Comparison of ENCODE assay signal across 11 cellular contexts in the genomic region with DNA sequence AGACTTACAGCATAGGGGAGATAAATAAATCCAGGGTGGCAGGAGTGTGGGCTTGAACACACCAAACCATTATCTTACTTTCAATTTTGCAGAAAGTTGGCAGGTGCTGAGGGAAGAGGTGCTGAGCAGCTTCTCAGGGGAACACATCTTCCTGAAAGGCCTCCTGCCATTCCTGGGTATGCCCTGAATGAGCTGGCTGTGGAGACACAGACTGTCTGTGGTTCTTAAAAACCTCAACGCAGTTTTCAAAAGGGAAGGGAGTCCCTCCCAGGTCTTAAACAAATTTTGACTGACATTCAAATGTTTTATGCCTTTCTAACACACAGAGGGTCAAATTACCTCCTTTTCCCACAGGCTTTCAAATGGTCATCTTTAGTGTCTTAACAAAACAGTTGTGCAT.
DNase-seq lines count a peak whose midpoint lies in the region; ATAC-seq and TF ChIP-seq lines count a peak whose summit lies in the region.
"Had no signal": no experiment of that assay in that cellular context is flagged by ENCODE, and none has a peak within 500 bp of the region (broad histone marks: within the 10 kb centered on the region; RNA-seq: fewer than 3 reads in every experiment).

No MANE protein-coding gene starts in this region.

- CTCF ChIA-PET in activated CD4-positive, alpha-beta memory T cell treated with anti-CD3 and anti-CD28 coated beads for 36 hours (lab: Charles Lee) = interaction anchor here (1.2 to 3.2 kb wide), 3 partner anchors 11 to 139 kb away, joined by 3 to 12 read pairs (median 10); no protein-coding TSS in a partner anchor
- CTCF ChIA-PET in activated CD4-positive, alpha-beta memory T cell treated with anti-CD3 and anti-CD28 coated beads, Interleukin-2, amount 10 ng/mL, durations not matched to agents 7 days and 5 days (lab: Charles Lee) = no interaction called here

- H3K4me1 Mint-ChIP-seq in activated CD4-positive, alpha-beta memory T cell treated with anti-CD3 and anti-CD28 coated beads for 36 hours (ENCODE audit: low read depth) = peaks cover 15% of the 10 kb centered on the region
- peaks cover 11% of the 10 kb centered on the region for H3K4me1 Mint-ChIP-seq in activated CD4-positive, alpha-beta memory T cell treated with anti-CD3 and anti-CD28 coated beads, Interleukin-2, amount 10 ng/mL, durations not matched to agents 7 days and 5 days
- H3K4me1 Mint-ChIP-seq in stimulated activated memory B cell treated with anti-CD40 and anti-IgM and Interleukin-4, amounts not matched to agents 10 μg/mL and 1 μg/mL and 100 μg/mL, for 72 hours = peaks cover 20% of the 10 kb centered on the region

- 38 to 67% methylated on average over 1 of the region's 1 CpG for WGBS in heart right ventricle, 2 donors

- no peaks in the 10 kb centered on the region for H3K36me3 ChIP-seq in heart right ventricle
- H3K36me3 ChIP-seq: WERI-Rb-1 had no signal

- POLR2A ChIA-PET in activated CD4-positive, alpha-beta memory T cell treated with anti-CD3 and anti-CD28 coated beads for 36 hours (lab: Charles Lee) = interaction anchor here (0.8 to 1.8 kb wide), 2 partner anchors 15 to 19 kb away, joined by 3 to 4 read pairs; no protein-coding TSS in a partner anchor
- POLR2A ChIA-PET in activated CD4-positive, alpha-beta memory T cell treated with anti-CD3 and anti-CD28 coated beads, Interleukin-2, amount 10 ng/mL, durations not matched to agents 7 days and 5 days (lab: Charles Lee) = no interaction called here

- DNase-seq in activated CD4-positive, alpha-beta memory T cell treated with anti-CD3 and anti-CD28 coated beads for 36 hours = peak; percentile 24
- no peak for DNase-seq in activated CD4-positive, alpha-beta memory T cell treated with anti-CD3 and anti-CD28 coated beads, Interleukin-2, amount 10 ng/mL, durations not matched to agents 7 days and 5 days
- DNase-seq in AG08396 (ENCODE audit: low spot score) (no peak), heart right ventricle (no peak)
- DNase-seq: NCI-H1105 treated with DMSO at 0.1 percent for 48 hours; stimulated activated CD4-positive, alpha-beta T cell treated with anti-CD3 and anti-CD28 coated beads, Interleukin-4, amount 100 ng/mL, for 24 hours; WERI-Rb-1 had no signal

- H3K9me3 Mint-ChIP-seq in activated CD4-positive, alpha-beta memory T cell treated with anti-CD3 and anti-CD28 coated beads for 36 hours = no peaks in the 10 kb centered on the region
- H3K9me3 Mint-ChIP-seq in activated CD4-positive, alpha-beta memory T cell treated with anti-CD3 and anti-CD28 coated beads, Interleukin-2, amount 10 ng/mL, durations not matched to agents 7 days and 5 days = peaks cover 4% of the 10 kb centered on the region
- no peaks in the 10 kb centered on the region for H3K9me3 Mint-ChIP-seq in stimulated activated memory B cell treated with anti-CD40 and anti-IgM and Interleukin-4, amounts not matched to agents 10 μg/mL and 1 μg/mL and 100 μg/mL, for 72 hours

- peak; percentile 22 for ATAC-seq in HG02938 (IDR thresholded peaks at IDR 0.05; ENCODE audit: unreplicated experiment)
- peak; percentile 51 for ATAC-seq in SK-N-SH treated with all-trans-retinoic acid at 6 μM for 48 hours
- ATAC-seq in stimulated activated memory B cell treated with anti-CD40 and anti-IgM and Interleukin-4, amounts not matched to agents 10 μg/mL and 1 μg/mL and 100 μg/mL, for 72 hours = peak; percentile 77
- ATAC-seq in heart right ventricle = no peak
- ATAC-seq in GM21576 (IDR thresholded peaks at IDR 0.05; ENCODE audit: unreplicated experiment) = no peak

- no peak overlapping the region for H3K27ac Mint-ChIP-seq in activated CD4-positive, alpha-beta memory T cell treated with anti-CD3 and anti-CD28 coated beads for 36 hours
- H3K27ac Mint-ChIP-seq in activated CD4-positive, alpha-beta memory T cell treated with anti-CD3 and anti-CD28 coated beads, Interleukin-2, amount 10 ng/mL, durations not matched to agents 7 days and 5 days = no peak overlapping the region
- H3K27ac Mint-ChIP-seq in stimulated activated memory B cell treated with anti-CD40 and anti-IgM and Interleukin-4, amounts not matched to agents 10 μg/mL and 1 μg/mL and 100 μg/mL, for 72 hours = peak overlapping the region; percentile 44

- TF ChIP-seq CTCF in heart right ventricle (IDR thresholded peaks at IDR 0.05) = no peak

- H3K4me3 Mint-ChIP-seq in activated CD4-positive, alpha-beta memory T cell treated with anti-CD3 and anti-CD28 coated beads for 36 hours = no peak overlapping the region
- no peak overlapping the region for H3K4me3 Mint-ChIP-seq in activated CD4-positive, alpha-beta memory T cell treated with anti-CD3 and anti-CD28 coated beads, Interleukin-2, amount 10 ng/mL, durations not matched to agents 7 days and 5 days
- H3K4me3 Mint-ChIP-seq in stimulated activated memory B cell treated with anti-CD40 and anti-IgM and Interleukin-4, amounts not matched to agents 10 μg/mL and 1 μg/mL and 100 μg/mL, for 72 hours = no peak overlapping the region

- no peak overlapping the region for H3K27ac ChIP-seq in heart right ventricle
- H3K27ac ChIP-seq: WERI-Rb-1 had no signal

- peaks cover 0 to 4% (median 0%) of the 10 kb centered on the region in 9 donors for H3K4me1 ChIP-seq in heart right ventricle

- H3K4me3 ChIP-seq in heart right ventricle = no peak overlapping the region

- H3K27me3 Mint-ChIP-seq in activated CD4-positive, alpha-beta memory T cell treated with anti-CD3 and anti-CD28 coated beads for 36 hours = peaks cover 33% of the 10 kb centered on the region
- peaks cover 73% of the 10 kb centered on the region for H3K27me3 Mint-ChIP-seq in activated CD4-positive, alpha-beta memory T cell treated with anti-CD3 and anti-CD28 coated beads, Interleukin-2, amount 10 ng/mL, durations not matched to agents 7 days and 5 days
- H3K27me3 Mint-ChIP-seq in stimulated activated memory B cell treated with anti-CD40 and anti-IgM and Interleukin-4, amounts not matched to agents 10 μg/mL and 1 μg/mL and 100 μg/mL, for 72 hours = peaks cover 17% of the 10 kb centered on the region

- intact Hi-C loops in activated CD4-positive, alpha-beta memory T cell treated with anti-CD3 and anti-CD28 coated beads for 36 hours (cut with micrococcal nuclease) = loop anchor here (1.0 to 5.0 kb wide), 6 partner anchors 11 to 413 kb away; no protein-coding TSS in a partner anchor
- intact Hi-C loops in heart right ventricle (cut with DNase I) = no loop called here

- H3K27me3 ChIP-seq in heart right ventricle = peaks cover 0 to 7% (median 0%) of the 10 kb centered on the region in 7 donors

- H3K9me3 ChIP-seq in heart right ventricle = peaks cover 0 to 9% (median 0%) of the 10 kb centered on the region in 11 donors

- peaks cover 6% of the 10 kb centered on the region for H3K36me3 Mint-ChIP-seq in activated CD4-positive, alpha-beta memory T cell treated with anti-CD3 and anti-CD28 coated beads for 36 hours
- H3K36me3 Mint-ChIP-seq in activated CD4-positive, alpha-beta memory T cell treated with anti-CD3 and anti-CD28 coated beads, Interleukin-2, amount 10 ng/mL, durations not matched to agents 7 days and 5 days (ENCODE audit: low read depth) = peaks cover 4% of the 10 kb centered on the region
- H3K36me3 Mint-ChIP-seq in stimulated activated memory B cell treated with anti-CD40 and anti-IgM and Interleukin-4, amounts not matched to agents 10 μg/mL and 1 μg/mL and 100 μg/mL, for 72 hours = no peaks in the 10 kb centered on the region

TF ChIP-seq in SK-N-SH treated with all-trans-retinoic acid at 6 μM for 48 hours, 23 proteins besides CTCF, POLR2A, EP300 and RAD21 (continues in another document):
- TF ChIP-seq ESRRG (CRISPR knock-in tag; IDR thresholded peaks at IDR 0.05) (no peak), SNAI2 (CRISPR knock-in tag; IDR thresholded peaks at IDR 0.05) (no peak), ZNF70 (CRISPR knock-in tag; IDR thresholded peaks at IDR 0.05) (no peak), CSDC2 (CRISPR knock-in tag; IDR thresholded peaks at IDR 0.05) (no peak), ZNF8 (CRISPR knock-in tag; IDR thresholded peaks at IDR 0.05) (no peak), OSR1 (CRISPR knock-in tag; IDR thresholded peaks at IDR 0.05) (no peak), ZFP30 (CRISPR knock-in tag; IDR thresholded peaks at IDR 0.05) (no peak)
- TF ChIP-seq, protein P1, sequence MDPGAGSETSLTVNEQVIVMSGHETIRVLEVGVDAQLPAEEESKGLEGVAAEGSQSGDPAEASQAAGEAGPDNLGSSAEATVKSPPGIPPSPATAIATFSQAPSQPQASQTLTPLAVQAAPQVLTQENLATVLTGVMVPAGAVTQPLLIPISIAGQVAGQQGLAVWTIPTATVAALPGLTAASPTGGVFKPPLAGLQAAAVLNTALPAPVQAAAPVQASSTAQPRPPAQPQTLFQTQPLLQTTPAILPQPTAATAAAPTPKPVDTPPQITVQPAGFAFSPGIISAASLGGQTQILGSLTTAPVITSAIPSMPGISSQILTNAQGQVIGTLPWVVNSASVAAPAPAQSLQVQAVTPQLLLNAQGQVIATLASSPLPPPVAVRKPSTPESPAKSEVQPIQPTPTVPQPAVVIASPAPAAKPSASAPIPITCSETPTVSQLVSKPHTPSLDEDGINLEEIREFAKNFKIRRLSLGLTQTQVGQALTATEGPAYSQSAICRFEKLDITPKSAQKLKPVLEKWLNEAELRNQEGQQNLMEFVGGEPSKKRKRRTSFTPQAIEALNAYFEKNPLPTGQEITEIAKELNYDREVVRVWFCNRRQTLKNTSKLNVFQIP (CRISPR knock-in tag; IDR thresholded peaks at IDR 0.05; ENCODE audit: borderline replicate concordance, low read depth) = no peak
- TF ChIP-seq, protein P2, sequence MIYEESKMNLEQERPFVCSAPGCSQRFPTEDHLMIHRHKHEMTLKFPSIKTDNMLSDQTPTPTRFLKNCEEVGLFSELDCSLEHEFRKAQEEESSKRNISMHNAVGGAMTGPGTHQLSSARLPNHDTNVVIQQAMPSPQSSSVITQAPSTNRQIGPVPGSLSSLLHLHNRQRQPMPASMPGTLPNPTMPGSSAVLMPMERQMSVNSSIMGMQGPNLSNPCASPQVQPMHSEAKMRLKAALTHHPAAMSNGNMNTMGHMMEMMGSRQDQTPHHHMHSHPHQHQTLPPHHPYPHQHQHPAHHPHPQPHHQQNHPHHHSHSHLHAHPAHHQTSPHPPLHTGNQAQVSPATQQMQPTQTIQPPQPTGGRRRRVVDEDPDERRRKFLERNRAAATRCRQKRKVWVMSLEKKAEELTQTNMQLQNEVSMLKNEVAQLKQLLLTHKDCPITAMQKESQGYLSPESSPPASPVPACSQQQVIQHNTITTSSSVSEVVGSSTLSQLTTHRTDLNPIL (CRISPR knock-in tag; IDR thresholded peaks at IDR 0.05; ENCODE audit: low read depth) = no peak

Comparison
In these comparisons a context has a peak if more than half of its experiments do, and no peak if none do; other contexts are left out.
1. ATAC-seq: peak in HG02938 (single experiment), SK-N-SH treated with all-trans-retinoic acid at 6 μM for 48 hours (single experiment) and stimulated activated memory B cell treated with anti-CD40 and anti-IgM and Interleukin-4, amounts not matched to agents 10 μg/mL and 1 μg/mL and 100 μg/mL, for 72 hours (single experiment); none in heart right ventricle (0 of 8) and GM21576 (single experiment).